ENCODE assay signal across 19 cellular contexts in genomic region chr17:6098050-6098449, GRCh38. TPM values are rescaled to one million over a fixed set of nuclear protein-coding genes. Genes with fewer than 3 reads are reported as not detected.
DNase-seq lines count a peak whose midpoint lies in the region; ATAC-seq, FAIRE-seq and TF ChIP-seq lines count a peak whose summit lies in the region.
"Had no signal": no experiment of that assay in that cellular context is flagged by ENCODE, and none has a peak within 500 bp of the region (broad histone marks: within the 10 kb centered on the region; RNA-seq: fewer than 3 reads in every experiment).

No MANE protein-coding gene starts in this region.

- H3F3A ChIP-seq in MM.1S (ENCODE audit: insufficient read depth, low read length): no peaks in the 10 kb centered on the region

- peak overlapping the region; percentile 37 for H3K4me2 ChIP-seq in endothelial cell of umbilical vein (ENCODE audit: insufficient read depth, low read length)
- no peak overlapping the region for H3K4me2 ChIP-seq in parathyroid adenoma (ENCODE audit: low read length)
- no peak overlapping the region for H3K4me2 ChIP-seq in MM.1S (ENCODE audit: low read depth, low read length)

- DNase-seq in NCI-H1105 (lab: John Stamatoyannopoulos, UW): peak; percentile 47
- no peak for DNase-seq in SJCRH30
- no peak for DNase-seq in endothelial cell of umbilical vein (ENCODE audit: low read depth, low spot score)
- DNase-seq in foreskin keratinocyte: no peak
- DNase-seq in globus pallidus (ENCODE audit: low spot score): no peak
- DNase-seq in MM.1S: no peak
- DNase-seq in occipital lobe (lab: John Stamatoyannopoulos, UW): no peak
- DNase-seq: BE2C; CD4-positive, alpha-beta memory T cell; EL; Kasumi-1; NCI-H1417 treated with DMSO at 0.1 percent for 48 hours; NCI-H2029 treated with DMSO at 0.1 percent for 48 hours; NCI-H226; NCI-H526 had no signal

- H3K9ac ChIP-seq in endothelial cell of umbilical vein (replicated peaks; ENCODE audit: extremely low read depth, insufficient read depth, low read length) (peak overlapping the region; percentile 44), parathyroid adenoma (no peak overlapping the region), MM.1S (ENCODE audit: low read length) (no peak overlapping the region)

- H3K4me3 ChIP-seq in SJCRH30: no peak overlapping the region
- no peak overlapping the region for H3K4me3 ChIP-seq in endothelial cell of umbilical vein (replicated peaks in 1 of 3; ENCODE audit: insufficient read depth in 1 of 3, low read depth in 1 of 3, low read length in 3 of 3)
- H3K4me3 ChIP-seq in parathyroid adenoma (ENCODE audit: low read depth, low read length): no peak overlapping the region
- H3K4me3 ChIP-seq in MM.1S (ENCODE audit: low read length): no peak overlapping the region
- H3K4me3 ChIP-seq: HAP-1, SK-N-MC had no signal

- no peak overlapping the region for H2AFZ ChIP-seq in endothelial cell of umbilical vein (ENCODE audit: low read depth, low read length)
- peak overlapping the region; percentile 34 for H2AFZ ChIP-seq in parathyroid adenoma
- no peak overlapping the region for H2AFZ ChIP-seq in MM.1S (ENCODE audit: low read length)

- H3K36me3 ChIP-seq in SJCRH30: peaks cover 31% of the 10 kb centered on the region
- H3K36me3 ChIP-seq in endothelial cell of umbilical vein (ENCODE audit: control insufficient read depth in 2 of 2, extremely low read depth in 1 of 2, insufficient read depth in 2 of 2, low read length in 2 of 2): peaks cover 0 to 31% of the 10 kb centered on the region in 2 experiments
- no peaks in the 10 kb centered on the region for H3K36me3 ChIP-seq in parathyroid adenoma (ENCODE audit: control insufficient read depth, insufficient read depth, low read length)
- peaks cover 10% of the 10 kb centered on the region for H3K36me3 ChIP-seq in MM.1S (replicated peaks; ENCODE audit: insufficient read depth, low read length)
- H3K36me3 ChIP-seq: BE2C had no signal

- H4K20me1 ChIP-seq in endothelial cell of umbilical vein (replicated peaks; ENCODE audit: control insufficient read depth, extremely low read depth, insufficient read depth, low read length) (no peaks in the 10 kb centered on the region), MM.1S (ENCODE audit: insufficient read depth, low read length) (no peaks in the 10 kb centered on the region)

- CTCF ChIA-PET in endothelial cell of umbilical vein (lab: Charles Lee): interaction anchor here (1.0 to 1.7 kb wide), 3 partner anchors 9 to 229 kb away, joined by 3 to 8 read pairs (median 4); no protein-coding TSS in a partner anchor

- POLR2A ChIA-PET in endothelial cell of umbilical vein (lab: Charles Lee): interaction anchor here (0.6 kb wide), 1 partner anchor 137 kb away, joined by 5 read pairs; no protein-coding TSS in a partner anchor

- no peaks in the 10 kb centered on the region for H3K9me3 ChIP-seq in SJCRH30 (replicated peaks)
- H3K9me3 ChIP-seq in endothelial cell of umbilical vein (replicated peaks; ENCODE audit: control insufficient read depth, insufficient read depth, low read length): no peaks in the 10 kb centered on the region
- H3K9me3 ChIP-seq in parathyroid adenoma (ENCODE audit: control insufficient read depth, low read length): no peaks in the 10 kb centered on the region
- H3K9me3 ChIP-seq in MM.1S (replicated peaks; ENCODE audit: insufficient read depth, low read length): no peaks in the 10 kb centered on the region
- H3K9me3 ChIP-seq: BE2C, HAP-1 had no signal

- dilution Hi-C loops in endothelial cell of umbilical vein (cut with MboI; ENCODE audit: extremely low pct_ligation_motif_present, low sequenced_read_pairs): no loop called here

- FAIRE-seq in endothelial cell of umbilical vein (lab: Jason Lieb, UNC): no peak

- intact Hi-C loops in endothelial cell of umbilical vein (cut with micrococcal nuclease): loop anchor here (1.0 kb wide), 4 partner anchors 28 to 229 kb away; partner anchors contain the start of gene WSCD1

- H3K79me2 ChIP-seq in endothelial cell of umbilical vein (ENCODE audit: control insufficient read depth, insufficient read depth, low read length) (no peaks in the 10 kb centered on the region), parathyroid adenoma (no peaks in the 10 kb centered on the region), MM.1S (ENCODE audit: low read length) (peaks cover 17% of the 10 kb centered on the region)

- H3K27ac ChIP-seq in SJCRH30 (peak overlapping the region; percentile 40), endothelial cell of umbilical vein (ENCODE audit: insufficient read depth, low read depth, low read length) (peak overlapping the region; percentile 91), parathyroid adenoma (peak overlapping the region; percentile 0), foreskin keratinocyte (no peak overlapping the region), MM.1S (ENCODE audit: low read length) (no peak overlapping the region)
- H3K27ac ChIP-seq: RWPE1, SK-N-MC had no signal

- H3K4me1 ChIP-seq in SJCRH30: peaks cover 17% of the 10 kb centered on the region
- H3K4me1 ChIP-seq in endothelial cell of umbilical vein (ENCODE audit: control insufficient read depth, extremely low read depth, insufficient read depth, low read length): peaks cover 38% of the 10 kb centered on the region
- peaks cover 3% of the 10 kb centered on the region for H3K4me1 ChIP-seq in parathyroid adenoma
- H3K4me1 ChIP-seq in foreskin keratinocyte: no peaks in the 10 kb centered on the region
- no peaks in the 10 kb centered on the region for H3K4me1 ChIP-seq in MM.1S (ENCODE audit: low read length)
- H3K4me1 ChIP-seq: BE2C, HAP-1 had no signal

- ATAC-seq in foreskin keratinocyte: no peak

- TF ChIP-seq POLR2A in endothelial cell of umbilical vein (IDR thresholded peaks at IDR 0.05; ENCODE audit: low read depth, low read length): no peak

- BruUV-seq in endothelial cell of umbilical vein (replicated peaks; lab: Mats Ljungman, UMichigan): no TSS peak

- H3K9me1 ChIP-seq in endothelial cell of umbilical vein (replicated peaks; ENCODE audit: control insufficient read depth, extremely low read depth, insufficient read depth, low read length): no peaks in the 10 kb centered on the region

- H3K9me2 ChIP-seq in MM.1S (replicated peaks; ENCODE audit: insufficient read depth, low read length): no peaks in the 10 kb centered on the region

- H3K27me3 ChIP-seq in SJCRH30 (no peaks in the 10 kb centered on the region), endothelial cell of umbilical vein (ENCODE audit: control insufficient read depth in 2 of 2, insufficient read depth in 2 of 2, low read length in 2 of 2) (no peaks in the 10 kb centered on the region), parathyroid adenoma (ENCODE audit: control insufficient read depth, insufficient read depth, low read length) (no peaks in the 10 kb centered on the region), foreskin keratinocyte (no peaks in the 10 kb centered on the region), MM.1S (replicated peaks; ENCODE audit: insufficient read depth, low read length) (no peaks in the 10 kb centered on the region)
- H3K27me3 ChIP-seq: BE2C had no signal

- TF ChIP-seq CTCF in endothelial cell of umbilical vein (IDR thresholded peaks at IDR 0.05; ENCODE audit: extremely low read depth in 1 of 2, insufficient read depth in 1 of 2, low read depth in 1 of 2, low read length in 2 of 2) (no peak), parathyroid adenoma (IDR thresholded peaks at IDR 0.05) (no peak), foreskin keratinocyte (conservative IDR thresholded peaks at IDR 0.05) (no peak), MM.1S (IDR thresholded peaks at IDR 0.05; ENCODE audit: low read length) (no peak)

TF ChIP-seq in endothelial cell of umbilical vein, 7 proteins besides CTCF, POLR2A, EP300 and RAD21:
- no peak for TF ChIP-seq POLR2AphosphoS5 (IDR thresholded peaks at IDR 0.05; ENCODE audit: insufficient read depth, low read depth, low read length)
- TF ChIP-seq GATA2 (IDR thresholded peaks at IDR 0.05; ENCODE audit: insufficient read depth, insufficient read length, low read depth, low read length): no peak
- TF ChIP-seq JUN (IDR thresholded peaks at IDR 0.05; ENCODE audit: borderline replicate concordance, insufficient read depth, insufficient read length, low read depth): no peak
- TF ChIP-seq MYC (IDR thresholded peaks at IDR 0.05; ENCODE audit: low read depth, low read length): no peak
- TF ChIP-seq EZH2 (IDR thresholded peaks at IDR 0.05; ENCODE audit: borderline replicate concordance, low read depth, low read length, severe bottlenecking): no peak
- TF ChIP-seq, protein P1, sequence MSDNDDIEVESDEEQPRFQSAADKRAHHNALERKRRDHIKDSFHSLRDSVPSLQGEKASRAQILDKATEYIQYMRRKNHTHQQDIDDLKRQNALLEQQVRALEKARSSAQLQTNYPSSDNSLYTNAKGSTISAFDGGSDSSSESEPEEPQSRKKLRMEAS (IDR thresholded peaks at IDR 0.05; ENCODE audit: insufficient read depth, insufficient read length): no peak
- no peak for TF ChIP-seq FOS (IDR thresholded peaks at IDR 0.05; ENCODE audit: borderline replicate concordance, insufficient read depth, low read length)

RNA-seq across cellular contexts. Expression of gene WSCD1, which starts 27.9 kb away (rescaled TPM):
- total RNA-seq in SJCRH30 (2014; rRNA removed; shearing (Covaris generic)): 99.1 and 101 TPM in 2 replicates
- total RNA-seq in endothelial cell of umbilical vein: 45.7 and 49.4 TPM in 2 replicates
- polyA plus RNA-seq in endothelial cell of umbilical vein: 21.5 and 26.4 TPM in 2 replicates
- polyA plus RNA-seq in endothelial cell of umbilical vein (2011; cell fraction: cytosol; rRNA removed): 11.3 and 15.0 TPM in 2 replicates
- polyA plus RNA-seq in endothelial cell of umbilical vein (2011; cell fraction: nucleus; rRNA removed): 12.0 and 14.4 TPM in 2 replicates
- 16.8 and 19.7 TPM in 2 replicates for polyA plus RNA-seq in endothelial cell of umbilical vein (2012)
- 20.5 and 22.8 TPM in 2 replicates for polyA minus RNA-seq in endothelial cell of umbilical vein
- polyA minus RNA-seq in endothelial cell of umbilical vein (2011; cell fraction: cytosol; rRNA and poly(A)+ RNA removed): not detected
- polyA minus RNA-seq in endothelial cell of umbilical vein (2011; cell fraction: nucleus; rRNA and poly(A)+ RNA removed): 6.5 and 15.5 TPM in 2 replicates
- total RNA-seq in foreskin keratinocyte: not detected in 2 replicates
- polyA plus RNA-seq in foreskin keratinocyte: not detected in 2 replicates
- total RNA-seq in occipital lobe: 35.7 TPM
- polyA plus RNA-seq: CD4-positive, alpha-beta memory T cell had no signal

Comparison
In these comparisons a context has a peak if more than half of its experiments do, and no peak if none do; other contexts are left out.
1. H3K27ac ChIP-seq: peak in SJCRH30 (single experiment), endothelial cell of umbilical vein (single experiment) and parathyroid adenoma (single experiment); none in foreskin keratinocyte (single experiment) and MM.1S (single experiment).
2. RNA of gene WSCD1, which starts 27.9 kb away (total RNA-seq): 99.1 to 101 TPM in SJCRH30, 45.7 to 49.4 TPM in endothelial cell of umbilical vein and 35.7 TPM in occipital lobe (single experiment); not detected in foreskin keratinocyte; every median in the first group is over 10 times any median in the second.